In genomic region chr2:223855426-223855825, GRCh38 we compare ENCODE assay signal across 20 cellular contexts. TPM values are rescaled to one million over a fixed set of nuclear protein-coding genes. Genes with fewer than 3 reads are reported as not detected.
DNase-seq lines count a peak whose midpoint lies in the region; ATAC-seq and TF ChIP-seq lines count a peak whose summit lies in the region.
"Had no signal": no experiment of that assay in that cellular context is flagged by ENCODE, and none has a peak within 500 bp of the region (broad histone marks: within the 10 kb centered on the region; RNA-seq: fewer than 3 reads in every experiment).

No MANE protein-coding gene starts in this region.

- no peak overlapping the region for H3K27ac ChIP-seq in IMR-90 (ENCODE audit: insufficient read depth, low read length)
- H3K27ac ChIP-seq: ascending aorta, epithelial cell of prostate, KMS-11, prostate gland had no signal

- H4K8ac ChIP-seq in IMR-90 (ENCODE audit: low read depth in 2 of 2, low read length in 2 of 2) = no peak overlapping the region

- H3K4me2 ChIP-seq in IMR-90 (ENCODE audit: low read depth, low read length) = no peak overlapping the region
- H3K4me2 ChIP-seq: KMS-11 had no signal

- no peak overlapping the region for H2BK120ac ChIP-seq in IMR-90 (ENCODE audit: low read depth, low read length)

- H3K4me1 ChIP-seq in IMR-90 (ENCODE audit: control insufficient read depth, insufficient read depth, low read length) = peaks cover 6% of the 10 kb centered on the region
- H3K4me1 ChIP-seq: ascending aorta, prostate gland had no signal

- H3K9ac ChIP-seq in IMR-90 (ENCODE audit: low read depth, low read length) = no peak overlapping the region
- H3K9ac ChIP-seq: KMS-11 had no signal

- CTCF ChIA-PET in IMR-90 (lab: Yijun Ruan, JAX) = no interaction called here

- intact Hi-C loops in IMR-90 (cut with micrococcal nuclease) (no loop called here), sciatic nerve (cut with DNase I) (no loop called here)

- no TSS peak for BruUV-seq in IMR-90 (replicated peaks; lab: Mats Ljungman, UMichigan)

- no peak for TF ChIP-seq CTCF in IMR-90 (conservative IDR thresholded peaks at IDR 0.05; ENCODE audit: low read depth, low read length)
- TF ChIP-seq CTCF in astrocyte of the spinal cord (IDR thresholded peaks at IDR 0.05; ENCODE audit: low read depth, low read length) = no peak
- no peak for TF ChIP-seq CTCF in fibroblast of the aortic adventitia (IDR thresholded peaks at IDR 0.05; ENCODE audit: insufficient read depth, low read length)

- WGBS in IMR-90 (ENCODE audit: extremely low coverage in 2 of 2, insufficient read length in 1 of 2), 2 experiments = no CpG with 5 or more reads among the region's 5 CpGs

- no peaks in the 10 kb centered on the region for H4K20me1 ChIP-seq in IMR-90 (ENCODE audit: insufficient read depth, low read length)

- no peak overlapping the region for H4K91ac ChIP-seq in IMR-90 (ENCODE audit: insufficient read depth, low read depth, low read length)

- POLR2A ChIA-PET in IMR-90 (lab: Charles Lee; ENCODE audit: unreplicated experiment) = no interaction called here

- H2BK5ac ChIP-seq in IMR-90 (ENCODE audit: low read depth, low read length, poor library complexity, severe bottlenecking) = no peak overlapping the region

- TF ChIP-seq POLR2A in IMR-90 (IDR thresholded peaks at IDR 0.05; ENCODE audit: low read depth, low read length) = no peak

- H2AK5ac ChIP-seq in IMR-90 (ENCODE audit: low read depth, low read length) = no peak overlapping the region

- no peak overlapping the region for H2AFZ ChIP-seq in IMR-90 (replicated peaks; ENCODE audit: low read length, poor library complexity)

- H3K79me1 ChIP-seq in IMR-90 (ENCODE audit: low read depth in 1 of 2, low read length in 2 of 2) = no peaks in the 10 kb centered on the region

- no peak overlapping the region for H2AK9ac ChIP-seq in IMR-90 (replicated peaks; ENCODE audit: low read depth, low read length, poor library complexity)

- peaks cover 4% of the 10 kb centered on the region; the same call in 1 of the 2 replicates for H3K36me3 ChIP-seq in IMR-90 (ENCODE audit: control insufficient read depth, insufficient read depth, low read length)
- H3K36me3 ChIP-seq: prostate gland had no signal

- H2BK20ac ChIP-seq in IMR-90 (ENCODE audit: low read depth, low read length) = no peak overlapping the region

- peak; percentile 87 for DNase-seq in IMR-90
- DNase-seq in astrocyte of the spinal cord (ENCODE audit: low read depth, low spot score) = peak; percentile 61
- peak; percentile 41 for DNase-seq in fibroblast of the aortic adventitia (ENCODE audit: low read depth)
- DNase-seq in sciatic nerve (ENCODE audit: low spot score) = no peak
- no peak for DNase-seq in activated naive CD4-positive, alpha-beta T cell treated with anti-CD3 and anti-CD28 coated beads, Interleukin-2, amount 50 U/mL, for 16 hours
- no peak for DNase-seq in central memory CD4-positive, alpha-beta T cell
- DNase-seq: activated B cell treated with CpG ODN at 0.5 μM for 24 hours, GOT3, kidney glomerular epithelial cell, MV-4-11, NCI-H1694, NCI-H2171 treated with DMSO at 0.1 percent for 48 hours, NCI-H82, T1000 had no signal

- H3K56ac ChIP-seq in IMR-90 (ENCODE audit: extremely low read depth, insufficient read depth, low read length) = no peak overlapping the region

- H3K4me3 ChIP-seq in IMR-90 (ENCODE audit: insufficient read depth, low read depth, low read length) (no peak overlapping the region), astrocyte of the spinal cord (ENCODE audit: low read depth, low read length) (no peak overlapping the region), fibroblast of the aortic adventitia (ENCODE audit: low read depth, low read length) (no peak overlapping the region)
- H3K4me3 ChIP-seq: ascending aorta, lung, prostate gland had no signal

- no peak overlapping the region for H3K4ac ChIP-seq in IMR-90 (ENCODE audit: low read depth, low read length)

- H3K23ac ChIP-seq in IMR-90 (ENCODE audit: low read depth, low read length) = no peak overlapping the region

- no peaks in the 10 kb centered on the region for H3K27me3 ChIP-seq in IMR-90 (ENCODE audit: control insufficient read depth, insufficient read depth, low read length)
- H3K27me3 ChIP-seq: ascending aorta had no signal

- no peak for TF ChIP-seq RAD21 in IMR-90 (IDR thresholded peaks at IDR 0.05; ENCODE audit: low read length)

- H3K9me1 ChIP-seq in IMR-90 (ENCODE audit: insufficient read depth, low read length) = no peaks in the 10 kb centered on the region; the same call in 1 of the 2 replicates

- dilution Hi-C loops in IMR-90 (cut with HindIII; ENCODE audit: low sequenced_read_pairs, unreplicated experiment) = no loop called here

- H2BK15ac ChIP-seq in IMR-90 (ENCODE audit: low read depth, low read length) = no peak overlapping the region

- ATAC-seq in IMR-90 (ENCODE audit: low read depth) (peak; percentile 65), sciatic nerve (peak; percentile 38), HG03469 (IDR thresholded peaks at IDR 0.05; ENCODE audit: unreplicated experiment) (no peak)

- H4K5ac ChIP-seq in IMR-90 (ENCODE audit: low read depth, low read length) = no peak overlapping the region

- in situ Hi-C loops in IMR-90 (cut with MboI; ENCODE audit: low sequenced_read_pairs) = no loop called here
- in situ Hi-C loops in astrocyte of the spinal cord (cut with HindIII; ENCODE audit: low sequenced_read_pairs) = no loop called here

- H3K18ac ChIP-seq in IMR-90 (ENCODE audit: low read depth, low read length) = 0 out of 2 replicates have a peak overlapping the region, but pooled peaks have one; percentile 7

- H3K9me3 ChIP-seq in IMR-90 (ENCODE audit: control insufficient read depth, insufficient read depth, low read length) = no peaks in the 10 kb centered on the region
- H3K9me3 ChIP-seq: ascending aorta, prostate gland had no signal

- no peak overlapping the region for H3K14ac ChIP-seq in IMR-90 (replicated peaks; ENCODE audit: low read depth, low read length)

TF ChIP-seq in IMR-90, 13 proteins besides CTCF, POLR2A, EP300 and RAD21:
- TF ChIP-seq MAZ (IDR thresholded peaks at IDR 0.05; ENCODE audit: borderline replicate concordance, low read depth, low read length) = no peak
- TF ChIP-seq MAFK (IDR thresholded peaks at IDR 0.05; ENCODE audit: low read depth, low read length) = peak; percentile 10; the same call in 1 of the 2 replicates
- peak; percentile 71 for TF ChIP-seq BHLHE40 (IDR thresholded peaks at IDR 0.05; ENCODE audit: low read depth, low read length)
- peak; percentile 21; the same call in 1 of the 2 replicates for TF ChIP-seq CEBPB (IDR thresholded peaks at IDR 0.05; ENCODE audit: low read depth, low read length)

RNA-seq across cellular contexts. Expression of gene AP1S3, which starts 18.0 kb away (rescaled TPM):
- 2.5 and 5.8 TPM in 2 replicates for total RNA-seq in IMR-90 (2012; rRNA removed)
- 3.1 and 4.1 TPM in 2 replicates for polyA plus RNA-seq in IMR-90 (2012; rRNA removed)
- 0.96 and 1.0 TPM in 2 replicates for polyA plus RNA-seq in IMR-90 (2012; cell fraction: cytosol; rRNA removed)
- 0.47 and 1.4 TPM in 2 replicates for polyA plus RNA-seq in IMR-90 (2012; cell fraction: nucleus; rRNA removed; ENCODE audit: low replicate concordance)
- 8.1 and 16.8 TPM in 2 replicates for total RNA-seq in fibroblast of the aortic adventitia (ENCODE audit: low replicate concordance)
- total RNA-seq in sciatic nerve = 5.8 TPM
- total RNA-seq: ascending aorta had no signal

Comparison
In these comparisons a context has a peak if more than half of its experiments do, and no peak if none do; other contexts are left out.
1. DNase-seq: peak in IMR-90 (single experiment), astrocyte of the spinal cord (single experiment) and fibroblast of the aortic adventitia (single experiment); none in sciatic nerve (single experiment), activated naive CD4-positive, alpha-beta T cell treated with anti-CD3 and anti-CD28 coated beads, Interleukin-2, amount 50 U/mL, for 16 hours (single experiment) and central memory CD4-positive, alpha-beta T cell (single experiment).